11 cellular contexts compared by ENCODE assay signal in the genomic region with DNA sequence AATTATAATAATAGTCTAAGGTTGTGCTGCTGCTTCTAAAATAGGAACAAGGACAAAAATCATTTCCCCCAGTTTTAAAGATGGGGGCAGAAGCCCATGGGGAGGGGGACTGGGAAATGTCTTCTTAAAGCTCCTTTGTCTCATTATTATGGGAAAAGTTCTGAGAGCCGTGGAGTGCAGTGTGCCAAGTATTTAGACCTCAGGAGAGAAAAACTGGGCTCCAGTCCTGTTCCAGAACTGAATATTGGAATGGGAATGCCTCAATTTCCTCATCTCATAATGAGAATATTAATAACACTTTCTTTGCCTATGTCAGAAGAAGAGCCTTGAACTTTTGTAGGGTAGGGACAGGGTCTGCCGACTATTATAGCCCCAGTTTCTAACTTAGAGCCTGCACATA. TPM values are rescaled to one million over a fixed set of nuclear protein-coding genes. Genes with fewer than 3 reads are reported as not detected.
DNase-seq lines count a peak whose midpoint lies in the region; ATAC-seq, FAIRE-seq and TF ChIP-seq lines count a peak whose summit lies in the region.
"Had no signal": no experiment of that assay in that cellular context is flagged by ENCODE, and none has a peak within 500 bp of the region (broad histone marks: within the 10 kb centered on the region; RNA-seq: fewer than 3 reads in every experiment).

No MANE protein-coding gene starts in this region.

- H3K9me3 Mint-ChIP-seq in CD14-positive monocyte (peaks cover 2 to 10% (median 5%) of the 10 kb centered on the region in 7 donors), neural progenitor cell (peaks cover 7% of the 10 kb centered on the region)
- peaks cover 5% of the 10 kb centered on the region for H3K9me3 Mint-ChIP-seq in dendritic cell treated with granulocyte-macrophage colony-stimulating factor and Interleukin-4, amounts not matched to agents 40 ng/mL and 50 ng/mL, for 4 days

- FAIRE-seq in GM12892 (lab: Jason Lieb, UNC) = no peak
- FAIRE-seq: endometrium had no signal

- H3K4me3 ChIP-seq in MM.1S (ENCODE audit: low read length) (peak overlapping the region; percentile 74), neural progenitor cell (no peak overlapping the region), stomach (no peak overlapping the region), colonic mucosa (no peak overlapping the region)

- no peak for TF ChIP-seq CTCF in CD14-positive monocyte (IDR thresholded peaks at IDR 0.05)
- TF ChIP-seq CTCF in MM.1S (IDR thresholded peaks at IDR 0.05; ENCODE audit: low read length) = no peak
- no peak for TF ChIP-seq CTCF in neural progenitor cell (IDR thresholded peaks at IDR 0.05)
- TF ChIP-seq CTCF in stomach (IDR thresholded peaks at IDR 0.05) = no peak
- TF ChIP-seq CTCF in colonic mucosa (IDR thresholded peaks at IDR 0.05) = no peak

- peak overlapping the region; percentile 38; the same call in 1 of the 2 replicates for H3K27ac ChIP-seq in MM.1S (ENCODE audit: low read length)
- no peak overlapping the region for H3K27ac ChIP-seq in neural progenitor cell
- H3K27ac ChIP-seq in stomach = peak overlapping the region in 2 of 5 donors; percentile 79 to 80
- no peak overlapping the region for H3K27ac ChIP-seq in colonic mucosa

- TF ChIP-seq EP300 in stomach (IDR thresholded peaks at IDR 0.05) = no peak

- H4K20me1 ChIP-seq in MM.1S (ENCODE audit: insufficient read depth, low read length) = no peaks in the 10 kb centered on the region
- no peaks in the 10 kb centered on the region for H4K20me1 ChIP-seq in neural progenitor cell (ENCODE audit: low read depth)

- WGBS in stomach, 5 donors = 67 to 84% (median 76%) methylated on average over 2 of the region's 2 CpGs

- no peaks in the 10 kb centered on the region for H3K9me3 ChIP-seq in MM.1S (replicated peaks; ENCODE audit: insufficient read depth, low read length)
- H3K9me3 ChIP-seq in neural progenitor cell (ENCODE audit: low read depth) = no peaks in the 10 kb centered on the region
- no peaks in the 10 kb centered on the region for H3K9me3 ChIP-seq in stomach
- H3K9me3 ChIP-seq in colonic mucosa = no peaks in the 10 kb centered on the region

- no peak for DNase-seq in CD14-positive monocyte (ENCODE audit: low spot score)
- DNase-seq in MM.1S = no peak
- no peak for DNase-seq in neural progenitor cell (ENCODE audit: low spot score)
- DNase-seq in GM12892 (ENCODE audit: insufficient read length) = no peak
- no peak for DNase-seq in stomach
- no peak for DNase-seq in colonic mucosa
- DNase-seq: hippocampal formation, left ventricle myocardium superior had no signal

- H2AFZ ChIP-seq in MM.1S (ENCODE audit: low read length) (no peak overlapping the region), neural progenitor cell (replicated peaks) (no peak overlapping the region)

- H3K36me3 Mint-ChIP-seq in CD14-positive monocyte (no peaks in the 10 kb centered on the region), neural progenitor cell (peaks cover 4% of the 10 kb centered on the region)
- H3K36me3 Mint-ChIP-seq in dendritic cell treated with granulocyte-macrophage colony-stimulating factor and Interleukin-4, amounts not matched to agents 40 ng/mL and 50 ng/mL, for 4 days (ENCODE audit: low read depth) = no peaks in the 10 kb centered on the region

- no peaks in the 10 kb centered on the region for H3K36me3 ChIP-seq in MM.1S (replicated peaks; ENCODE audit: insufficient read depth, low read length)
- no peaks in the 10 kb centered on the region for H3K36me3 ChIP-seq in neural progenitor cell
- no peaks in the 10 kb centered on the region for H3K36me3 ChIP-seq in stomach
- H3K36me3 ChIP-seq in colonic mucosa = no peaks in the 10 kb centered on the region

- H3K9ac ChIP-seq in MM.1S (ENCODE audit: low read length) = peak overlapping the region; percentile 60; the same call in 1 of the 2 replicates
- no peak overlapping the region for H3K9ac ChIP-seq in neural progenitor cell
- H3K9ac ChIP-seq in colonic mucosa (ENCODE audit: low read depth in 2 of 2, low read length in 2 of 2) = no peak overlapping the region

- H3K9me2 ChIP-seq in MM.1S (replicated peaks; ENCODE audit: insufficient read depth, low read length) = no peaks in the 10 kb centered on the region

- H3K4me1 ChIP-seq in MM.1S (ENCODE audit: low read length) (peaks cover 16% of the 10 kb centered on the region), neural progenitor cell (peaks cover 15% of the 10 kb centered on the region), stomach (peaks cover 7 to 22% (median 12%) of the 10 kb centered on the region in 4 donors), colonic mucosa (no peaks in the 10 kb centered on the region)

- H3K27me3 Mint-ChIP-seq in CD14-positive monocyte (ENCODE audit: low read depth in 3 of 3) = peaks cover 2 to 7% (median 2%) of the 10 kb centered on the region in 3 donors
- H3K27me3 Mint-ChIP-seq in dendritic cell treated with granulocyte-macrophage colony-stimulating factor and Interleukin-4, amounts not matched to agents 40 ng/mL and 50 ng/mL, for 4 days = peaks cover 7% of the 10 kb centered on the region
- H3K27me3 Mint-ChIP-seq in neural progenitor cell (ENCODE audit: insufficient read depth, low read depth) = peaks cover 8% of the 10 kb centered on the region

- peak overlapping the region; percentile 81 to 100 (median 98) for H3K27ac Mint-ChIP-seq in CD14-positive monocyte
- H3K27ac Mint-ChIP-seq in dendritic cell treated with granulocyte-macrophage colony-stimulating factor and Interleukin-4, amounts not matched to agents 40 ng/mL and 50 ng/mL, for 4 days = peak overlapping the region; percentile 90
- peak overlapping the region; percentile 99 for H3K27ac Mint-ChIP-seq in neural progenitor cell

- H3K79me2 ChIP-seq in MM.1S (ENCODE audit: low read length) = no peaks in the 10 kb centered on the region
- no peaks in the 10 kb centered on the region for H3K79me2 ChIP-seq in neural progenitor cell (ENCODE audit: low read depth)

- no peak for ATAC-seq in GM18909 (IDR thresholded peaks at IDR 0.05; ENCODE audit: poor library complexity, unreplicated experiment)

- no peak for TF ChIP-seq POLR2A in GM12892 (IDR thresholded peaks at IDR 0.05; ENCODE audit: low read depth, low read length)
- TF ChIP-seq POLR2A in stomach (IDR thresholded peaks at IDR 0.05) = no peak

- H3K4me1 Mint-ChIP-seq in CD14-positive monocyte (peaks cover 27% of the 10 kb centered on the region), neural progenitor cell (peaks cover 55% of the 10 kb centered on the region)
- peaks cover 28% of the 10 kb centered on the region for H3K4me1 Mint-ChIP-seq in dendritic cell treated with granulocyte-macrophage colony-stimulating factor and Interleukin-4, amounts not matched to agents 40 ng/mL and 50 ng/mL, for 4 days (ENCODE audit: low read depth)

- intact Hi-C loops in CD14-positive monocyte (cut with micrococcal nuclease) (no loop called here), stomach (cut with DNase I; ENCODE audit: low total_unique reads) (no loop called here), colonic mucosa (cut with DNase I) (no loop called here)
- intact Hi-C loops in dendritic cell treated with granulocyte-macrophage colony-stimulating factor and Interleukin-4, amounts not matched to agents 40 ng/mL and 50 ng/mL, for 4 days (cut with micrococcal nuclease) = no loop called here

- peak overlapping the region; percentile 91 for H3K4me2 ChIP-seq in MM.1S (ENCODE audit: low read depth, low read length)
- peak overlapping the region; percentile 48 for H3K4me2 ChIP-seq in neural progenitor cell

- peaks cover 19% of the 10 kb centered on the region for H3F3A ChIP-seq in MM.1S (ENCODE audit: insufficient read depth, low read length)
- peaks cover 8% of the 10 kb centered on the region for H3F3A ChIP-seq in neural progenitor cell (ENCODE audit: low read depth)

- H3K27me3 ChIP-seq in MM.1S (replicated peaks; ENCODE audit: insufficient read depth, low read length) (peaks cover 57% of the 10 kb centered on the region), neural progenitor cell (no peaks in the 10 kb centered on the region), stomach (no peaks in the 10 kb centered on the region), colonic mucosa (no peaks in the 10 kb centered on the region)

- peak overlapping the region; percentile 79 to 98 for H3K4me3 Mint-ChIP-seq in CD14-positive monocyte
- no peak overlapping the region for H3K4me3 Mint-ChIP-seq in dendritic cell treated with granulocyte-macrophage colony-stimulating factor and Interleukin-4, amounts not matched to agents 40 ng/mL and 50 ng/mL, for 4 days
- peak overlapping the region; percentile 84 for H3K4me3 Mint-ChIP-seq in neural progenitor cell

RNA-seq across cellular contexts. Expression of a gene that starts 40.9 kb away (rescaled TPM):
- polyA plus RNA-seq in CD14-positive monocyte (10 to 100 TPM; 10.4 to 13.3 TPM), stomach (10 to 100 TPM; 19.9 to 60.2 (median 33.0) TPM)
- total RNA-seq in neural progenitor cell (ENCODE audit: low replicate concordance) (7.2 and 7.8 TPM in 2 replicates), stomach (10 to 100 TPM in 4 of 5 donors, not detected in 1; 14.0 to 59.8 (median 24.3) TPM), colonic mucosa (10 to 100 TPM; 17.7 to 34.0 TPM)
- polyA plus RNA-seq in GM12892 (2012; ENCODE audit: missing spikeins) = 17.0 TPM
